In the genomic region with DNA sequence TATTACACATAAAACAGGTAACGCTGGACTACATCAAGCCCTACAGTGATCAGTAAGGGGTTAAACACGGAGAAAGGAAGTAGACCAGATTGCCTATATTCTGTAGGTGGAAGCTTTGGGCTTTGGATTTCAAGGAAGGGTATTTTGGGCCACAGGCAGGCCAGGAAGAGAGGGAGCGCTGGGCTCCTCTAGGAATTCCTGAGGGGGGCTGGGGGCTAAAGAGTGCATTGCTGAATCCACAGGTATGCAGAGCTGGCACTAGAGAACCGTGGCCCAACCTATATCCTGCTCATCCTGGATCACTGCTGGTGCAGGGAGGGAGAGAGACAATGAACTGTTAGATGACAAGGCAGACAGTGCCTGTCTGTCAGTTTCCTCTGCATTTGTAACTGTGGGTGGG, we compare ENCODE assay signal across 18 cellular contexts.
"Had no signal": no experiment of that assay in that cellular context is flagged by ENCODE, and none has a peak within 500 bp of the region (broad histone marks: within the 10 kb centered on the region; RNA-seq: fewer than 3 reads in every experiment).

No MANE protein-coding gene starts in this region.

- H3K79me2 ChIP-seq: parathyroid adenoma had no signal

- DNase-seq: activated CD4-positive, alpha-beta memory T cell treated with anti-CD3 and anti-CD28 coated beads, Interleukin-2, amount 10 ng/mL, durations not matched to agents 7 days and 5 days; activated CD4-positive, alpha-beta T cell treated with anti-CD3 and anti-CD28 coated beads for 48 hours; activated effector memory CD4-positive, alpha-beta T cell treated with anti-CD3 and anti-CD28 coated beads, Interleukin-2, amount 50 U/mL, for 16 hours; activated naive CD4-positive, alpha-beta T cell treated with anti-CD3 and anti-CD28 coated beads, Interleukin-2, amount 10 ng/mL, durations not matched to agents 7 days and 5 days; amygdala; kidney; left lung; natural killer cell; nucleus accumbens; right cardiac atrium; stimulated activated CD4-positive, alpha-beta T cell treated with anti-CD3 and anti-CD28 coated beads, Interleukin-12 subunit alpha, Interleukin-12 subunit beta, amount 100 ng/mL, for 4 hours; stimulated activated CD4-positive, alpha-beta T cell treated with anti-CD3 and anti-CD28 coated beads, Interleukin-4, amount 100 ng/mL, for 4 hours; stimulated activated naive CD8-positive, alpha-beta T cell treated with anti-CD3 and anti-CD28 coated beads, Interleukin-15, Interleukin-2, amounts not matched to agents 100 U/mL and 50 U/mL, for 24 hours; T-helper 9 cell; upper lobe of left lung had no signal

- H3K27ac Mint-ChIP-seq: activated CD4-positive, alpha-beta memory T cell treated with anti-CD3 and anti-CD28 coated beads, Interleukin-2, amount 10 ng/mL, durations not matched to agents 7 days and 5 days; activated naive CD4-positive, alpha-beta T cell treated with anti-CD3 and anti-CD28 coated beads, Interleukin-2, amount 10 ng/mL, durations not matched to agents 7 days and 5 days; natural killer cell had no signal

- H3K4me3 Mint-ChIP-seq: activated CD4-positive, alpha-beta memory T cell treated with anti-CD3 and anti-CD28 coated beads, Interleukin-2, amount 10 ng/mL, durations not matched to agents 7 days and 5 days; activated naive CD4-positive, alpha-beta T cell treated with anti-CD3 and anti-CD28 coated beads, Interleukin-2, amount 10 ng/mL, durations not matched to agents 7 days and 5 days; natural killer cell had no signal

- ATAC-seq: left lung; natural killer cell; right cardiac atrium; stimulated activated naive CD8-positive, alpha-beta T cell treated with anti-CD3 and anti-CD28 coated beads, Interleukin-15, Interleukin-2, amounts not matched to agents 100 U/mL and 50 U/mL, for 24 hours had no signal

- H3K4me3 ChIP-seq: cardiac muscle cell, left lung, lung, upper lobe of left lung had no signal

- H3K9me3 ChIP-seq: left lung, upper lobe of left lung had no signal

- H3K4me1 Mint-ChIP-seq: activated CD4-positive, alpha-beta memory T cell treated with anti-CD3 and anti-CD28 coated beads, Interleukin-2, amount 10 ng/mL, durations not matched to agents 7 days and 5 days; activated naive CD4-positive, alpha-beta T cell treated with anti-CD3 and anti-CD28 coated beads, Interleukin-2, amount 10 ng/mL, durations not matched to agents 7 days and 5 days; natural killer cell had no signal

- H3K36me3 Mint-ChIP-seq: activated naive CD4-positive, alpha-beta T cell treated with anti-CD3 and anti-CD28 coated beads, Interleukin-2, amount 10 ng/mL, durations not matched to agents 7 days and 5 days; natural killer cell had no signal

- H3K9ac ChIP-seq: parathyroid adenoma had no signal

- H3K27me3 ChIP-seq: cardiac muscle cell, left lung, upper lobe of left lung had no signal

- H2AFZ ChIP-seq: parathyroid adenoma had no signal

- H3K4me1 ChIP-seq: parathyroid adenoma had no signal

- H3K27ac ChIP-seq: cardiac muscle cell, left lung, parathyroid adenoma, upper lobe of left lung had no signal

- H3K9me3 Mint-ChIP-seq: activated CD4-positive, alpha-beta memory T cell treated with anti-CD3 and anti-CD28 coated beads, Interleukin-2, amount 10 ng/mL, durations not matched to agents 7 days and 5 days; activated naive CD4-positive, alpha-beta T cell treated with anti-CD3 and anti-CD28 coated beads, Interleukin-2, amount 10 ng/mL, durations not matched to agents 7 days and 5 days had no signal

- H3K27me3 Mint-ChIP-seq: activated CD4-positive, alpha-beta memory T cell treated with anti-CD3 and anti-CD28 coated beads, Interleukin-2, amount 10 ng/mL, durations not matched to agents 7 days and 5 days; activated naive CD4-positive, alpha-beta T cell treated with anti-CD3 and anti-CD28 coated beads, Interleukin-2, amount 10 ng/mL, durations not matched to agents 7 days and 5 days had no signal

- H3K36me3 ChIP-seq: cardiac muscle cell, left lung, upper lobe of left lung had no signal
